ENCODE assay signal across 1 cellular context in genomic region chr1:52667984-52668383, GRCh38.
A peak's percentile ranks its signal among the peaks of the same experiment; 100 is the strongest.
TF ChIP-seq lines count a peak whose summit lies in the region.

No MANE protein-coding gene starts in this region.

TF ChIP-seq in HepG2, 621 proteins besides CTCF, POLR2A, EP300 and RAD21:
- TF ChIP-seq HDAC6 (IDR thresholded peaks at IDR 0.05; ENCODE audit: low read depth, low read length) (no peak), CEBPB (IDR thresholded peaks at IDR 0.05; ENCODE audit: borderline replicate concordance, low read depth, low read length) (peak; percentile 55; the same call in 1 of the 2 replicates), DNMT3B (CRISPR knock-in tag; conservative IDR thresholded peaks at IDR 0.05) (no peak), NFKB2 (CRISPR knock-in tag; IDR thresholded peaks at IDR 0.05; ENCODE audit: borderline replicate concordance) (no peak), CHCHD3 (CRISPR knock-in tag; IDR thresholded peaks at IDR 0.05) (no peak), STAT5B (CRISPR knock-in tag; IDR thresholded peaks at IDR 0.05) (no peak)
- TF ChIP-seq, protein P1, sequence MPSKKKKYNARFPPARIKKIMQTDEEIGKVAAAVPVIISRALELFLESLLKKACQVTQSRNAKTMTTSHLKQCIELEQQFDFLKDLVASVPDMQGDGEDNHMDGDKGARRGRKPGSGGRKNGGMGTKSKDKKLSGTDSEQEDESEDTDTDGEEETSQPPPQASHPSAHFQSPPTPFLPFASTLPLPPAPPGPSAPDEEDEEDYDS (CRISPR knock-in tag; IDR thresholded peaks at IDR 0.05): no peak
